1 cellular context compared by ENCODE assay signal in the genomic region with DNA sequence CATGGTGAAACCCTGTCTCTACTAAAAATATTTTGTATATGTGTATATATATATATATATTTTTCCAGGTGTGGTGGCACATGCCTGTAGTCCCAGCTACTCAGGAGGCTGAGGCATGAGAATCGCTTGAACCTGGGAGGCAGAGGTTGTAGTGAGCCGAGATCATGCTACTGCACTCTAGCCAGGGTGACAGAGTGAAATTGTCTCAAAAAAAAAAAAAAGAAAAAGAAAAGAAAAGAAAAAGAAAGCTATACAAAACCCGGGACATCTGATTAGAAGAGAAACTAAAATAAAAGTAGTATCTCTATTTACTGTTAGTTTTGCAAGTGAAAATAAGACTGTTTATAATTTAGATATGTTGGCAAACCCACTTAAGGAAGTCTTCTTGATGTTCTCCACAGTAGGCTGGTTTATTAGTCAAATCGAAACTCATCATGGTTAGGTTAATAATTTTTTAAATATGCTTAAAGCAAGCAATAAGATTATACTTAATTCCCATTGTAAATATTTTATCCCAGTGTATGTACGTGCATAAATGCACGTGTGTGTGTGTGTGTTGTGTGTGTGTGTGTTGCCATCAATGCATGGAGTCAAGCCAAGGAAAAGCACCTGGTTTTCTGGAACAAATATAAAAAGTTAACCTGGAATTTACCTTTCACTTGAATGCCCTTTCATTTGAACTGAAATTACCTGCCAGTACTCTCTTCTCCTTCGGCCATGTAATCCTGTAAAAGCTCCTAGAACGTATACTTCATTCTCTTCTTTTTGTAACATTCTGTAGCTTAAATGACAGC.
TF ChIP-seq lines count a peak whose summit lies in the region.

No MANE protein-coding gene starts in this region.

TF ChIP-seq in GM12878, 131 proteins besides CTCF, POLR2A, EP300 and RAD21 (continued from another document and continues in another):
- no peak for TF ChIP-seq TCF12 (IDR thresholded peaks at IDR 0.05; ENCODE audit: low read depth, low read length)
- no peak for TF ChIP-seq YY1 (IDR thresholded peaks at IDR 0.05; ENCODE audit: low read depth, low read length)
- TF ChIP-seq, protein P1, sequence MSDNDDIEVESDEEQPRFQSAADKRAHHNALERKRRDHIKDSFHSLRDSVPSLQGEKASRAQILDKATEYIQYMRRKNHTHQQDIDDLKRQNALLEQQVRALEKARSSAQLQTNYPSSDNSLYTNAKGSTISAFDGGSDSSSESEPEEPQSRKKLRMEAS (IDR thresholded peaks at IDR 0.05; ENCODE audit: low read depth, low read length) = no peak
- TF ChIP-seq, protein P2, sequence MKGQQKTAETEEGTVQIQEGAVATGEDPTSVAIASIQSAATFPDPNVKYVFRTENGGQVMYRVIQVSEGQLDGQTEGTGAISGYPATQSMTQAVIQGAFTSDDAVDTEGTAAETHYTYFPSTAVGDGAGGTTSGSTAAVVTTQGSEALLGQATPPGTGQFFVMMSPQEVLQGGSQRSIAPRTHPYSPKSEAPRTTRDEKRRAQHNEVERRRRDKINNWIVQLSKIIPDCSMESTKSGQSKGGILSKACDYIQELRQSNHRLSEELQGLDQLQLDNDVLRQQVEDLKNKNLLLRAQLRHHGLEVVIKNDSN (IDR thresholded peaks at IDR 0.05; ENCODE audit: borderline replicate concordance, extremely low read length, insufficient read depth, low read depth, low read length) = no peak
- TF ChIP-seq PAX8 (IDR thresholded peaks at IDR 0.05) = no peak
- TF ChIP-seq JUND (IDR thresholded peaks at IDR 0.05; ENCODE audit: low read depth, low read length) = peak; percentile 78
- no peak for TF ChIP-seq EED (IDR thresholded peaks at IDR 0.05; ENCODE audit: low read depth)
- TF ChIP-seq, protein P3, sequence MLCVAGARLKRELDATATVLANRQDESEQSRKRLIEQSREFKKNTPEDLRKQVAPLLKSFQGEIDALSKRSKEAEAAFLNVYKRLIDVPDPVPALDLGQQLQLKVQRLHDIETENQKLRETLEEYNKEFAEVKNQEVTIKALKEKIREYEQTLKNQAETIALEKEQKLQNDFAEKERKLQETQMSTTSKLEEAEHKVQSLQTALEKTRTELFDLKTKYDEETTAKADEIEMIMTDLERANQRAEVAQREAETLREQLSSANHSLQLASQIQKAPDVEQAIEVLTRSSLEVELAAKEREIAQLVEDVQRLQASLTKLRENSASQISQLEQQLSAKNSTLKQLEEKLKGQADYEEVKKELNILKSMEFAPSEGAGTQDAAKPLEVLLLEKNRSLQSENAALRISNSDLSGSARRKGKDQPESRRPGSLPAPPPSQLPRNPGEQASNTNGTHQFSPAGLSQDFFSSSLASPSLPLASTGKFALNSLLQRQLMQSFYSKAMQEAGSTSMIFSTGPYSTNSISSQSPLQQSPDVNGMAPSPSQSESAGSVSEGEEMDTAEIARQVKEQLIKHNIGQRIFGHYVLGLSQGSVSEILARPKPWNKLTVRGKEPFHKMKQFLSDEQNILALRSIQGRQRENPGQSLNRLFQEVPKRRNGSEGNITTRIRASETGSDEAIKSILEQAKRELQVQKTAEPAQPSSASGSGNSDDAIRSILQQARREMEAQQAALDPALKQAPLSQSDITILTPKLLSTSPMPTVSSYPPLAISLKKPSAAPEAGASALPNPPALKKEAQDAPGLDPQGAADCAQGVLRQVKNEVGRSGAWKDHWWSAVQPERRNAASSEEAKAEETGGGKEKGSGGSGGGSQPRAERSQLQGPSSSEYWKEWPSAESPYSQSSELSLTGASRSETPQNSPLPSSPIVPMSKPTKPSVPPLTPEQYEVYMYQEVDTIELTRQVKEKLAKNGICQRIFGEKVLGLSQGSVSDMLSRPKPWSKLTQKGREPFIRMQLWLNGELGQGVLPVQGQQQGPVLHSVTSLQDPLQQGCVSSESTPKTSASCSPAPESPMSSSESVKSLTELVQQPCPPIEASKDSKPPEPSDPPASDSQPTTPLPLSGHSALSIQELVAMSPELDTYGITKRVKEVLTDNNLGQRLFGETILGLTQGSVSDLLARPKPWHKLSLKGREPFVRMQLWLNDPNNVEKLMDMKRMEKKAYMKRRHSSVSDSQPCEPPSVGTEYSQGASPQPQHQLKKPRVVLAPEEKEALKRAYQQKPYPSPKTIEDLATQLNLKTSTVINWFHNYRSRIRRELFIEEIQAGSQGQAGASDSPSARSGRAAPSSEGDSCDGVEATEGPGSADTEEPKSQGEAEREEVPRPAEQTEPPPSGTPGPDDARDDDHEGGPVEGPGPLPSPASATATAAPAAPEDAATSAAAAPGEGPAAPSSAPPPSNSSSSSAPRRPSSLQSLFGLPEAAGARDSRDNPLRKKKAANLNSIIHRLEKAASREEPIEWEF (IDR thresholded peaks at IDR 0.05; ENCODE audit: insufficient replicate concordance, low read depth, low read length) = no peak
- peak; percentile 61; the same call in 1 of the 2 replicates for TF ChIP-seq IKZF1 (conservative IDR thresholded peaks at IDR 0.05)
- TF ChIP-seq, protein P4, sequence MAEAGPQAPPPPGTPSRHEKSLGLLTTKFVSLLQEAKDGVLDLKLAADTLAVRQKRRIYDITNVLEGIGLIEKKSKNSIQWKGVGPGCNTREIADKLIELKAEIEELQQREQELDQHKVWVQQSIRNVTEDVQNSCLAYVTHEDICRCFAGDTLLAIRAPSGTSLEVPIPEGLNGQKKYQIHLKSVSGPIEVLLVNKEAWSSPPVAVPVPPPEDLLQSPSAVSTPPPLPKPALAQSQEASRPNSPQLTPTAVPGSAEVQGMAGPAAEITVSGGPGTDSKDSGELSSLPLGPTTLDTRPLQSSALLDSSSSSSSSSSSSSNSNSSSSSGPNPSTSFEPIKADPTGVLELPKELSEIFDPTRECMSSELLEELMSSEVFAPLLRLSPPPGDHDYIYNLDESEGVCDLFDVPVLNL (IDR thresholded peaks at IDR 0.05; ENCODE audit: low read depth, low read length) = no peak
- TF ChIP-seq ZBED1 (IDR thresholded peaks at IDR 0.05; ENCODE audit: borderline replicate concordance) = no peak
- TF ChIP-seq HCFC1 (IDR thresholded peaks at IDR 0.05; ENCODE audit: low read length) = no peak
- TF ChIP-seq LARP7 (IDR thresholded peaks at IDR 0.05) = no peak
- no peak for TF ChIP-seq HDAC6 (IDR thresholded peaks at IDR 0.05; ENCODE audit: unreplicated experiment)
- TF ChIP-seq POLR2AphosphoS2 (IDR thresholded peaks at IDR 0.05; ENCODE audit: low read depth, low read length) = no peak
- TF ChIP-seq ZSCAN29 (IDR thresholded peaks at IDR 0.05) = no peak
- TF ChIP-seq, protein P5, sequence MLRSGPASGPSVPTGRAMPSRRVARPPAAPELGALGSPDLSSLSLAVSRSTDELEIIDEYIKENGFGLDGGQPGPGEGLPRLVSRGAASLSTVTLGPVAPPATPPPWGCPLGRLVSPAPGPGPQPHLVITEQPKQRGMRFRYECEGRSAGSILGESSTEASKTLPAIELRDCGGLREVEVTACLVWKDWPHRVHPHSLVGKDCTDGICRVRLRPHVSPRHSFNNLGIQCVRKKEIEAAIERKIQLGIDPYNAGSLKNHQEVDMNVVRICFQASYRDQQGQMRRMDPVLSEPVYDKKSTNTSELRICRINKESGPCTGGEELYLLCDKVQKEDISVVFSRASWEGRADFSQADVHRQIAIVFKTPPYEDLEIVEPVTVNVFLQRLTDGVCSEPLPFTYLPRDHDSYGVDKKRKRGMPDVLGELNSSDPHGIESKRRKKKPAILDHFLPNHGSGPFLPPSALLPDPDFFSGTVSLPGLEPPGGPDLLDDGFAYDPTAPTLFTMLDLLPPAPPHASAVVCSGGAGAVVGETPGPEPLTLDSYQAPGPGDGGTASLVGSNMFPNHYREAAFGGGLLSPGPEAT (IDR thresholded peaks at IDR 0.05; ENCODE audit: low read depth) = peak; percentile 56; the same call in 1 of the 2 replicates
- no peak for TF ChIP-seq SRF (IDR thresholded peaks at IDR 0.05; ENCODE audit: low read depth in 2 of 2, low read length in 2 of 2)
- no peak for TF ChIP-seq RFX5 (IDR thresholded peaks at IDR 0.05; ENCODE audit: low read depth, low read length)
- TF ChIP-seq CREM (IDR thresholded peaks at IDR 0.05; ENCODE audit: low read depth) = 0 out of 2 replicates have a peak, but pooled peaks have one; percentile 18
- TF ChIP-seq TCF7 (IDR thresholded peaks at IDR 0.05; ENCODE audit: borderline replicate concordance) = 0 out of 2 replicates have a peak, but pooled peaks have one; percentile 39
- TF ChIP-seq, protein P6, sequence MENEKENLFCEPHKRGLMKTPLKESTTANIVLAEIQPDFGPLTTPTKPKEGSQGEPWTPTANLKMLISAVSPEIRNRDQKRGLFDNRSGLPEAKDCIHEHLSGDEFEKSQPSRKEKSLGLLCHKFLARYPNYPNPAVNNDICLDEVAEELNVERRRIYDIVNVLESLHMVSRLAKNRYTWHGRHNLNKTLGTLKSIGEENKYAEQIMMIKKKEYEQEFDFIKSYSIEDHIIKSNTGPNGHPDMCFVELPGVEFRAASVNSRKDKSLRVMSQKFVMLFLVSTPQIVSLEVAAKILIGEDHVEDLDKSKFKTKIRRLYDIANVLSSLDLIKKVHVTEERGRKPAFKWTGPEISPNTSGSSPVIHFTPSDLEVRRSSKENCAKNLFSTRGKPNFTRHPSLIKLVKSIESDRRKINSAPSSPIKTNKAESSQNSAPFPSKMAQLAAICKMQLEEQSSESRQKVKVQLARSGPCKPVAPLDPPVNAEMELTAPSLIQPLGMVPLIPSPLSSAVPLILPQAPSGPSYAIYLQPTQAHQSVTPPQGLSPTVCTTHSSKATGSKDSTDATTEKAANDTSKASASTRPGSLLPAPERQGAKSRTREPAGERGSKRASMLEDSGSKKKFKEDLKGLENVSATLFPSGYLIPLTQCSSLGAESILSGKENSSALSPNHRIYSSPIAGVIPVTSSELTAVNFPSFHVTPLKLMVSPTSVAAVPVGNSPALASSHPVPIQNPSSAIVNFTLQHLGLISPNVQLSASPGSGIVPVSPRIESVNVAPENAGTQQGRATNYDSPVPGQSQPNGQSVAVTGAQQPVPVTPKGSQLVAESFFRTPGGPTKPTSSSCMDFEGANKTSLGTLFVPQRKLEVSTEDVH (IDR thresholded peaks at IDR 0.05; ENCODE audit: low read depth, partially characterized antibody) = no peak
- no peak for TF ChIP-seq NR2C2 (IDR thresholded peaks at IDR 0.05; ENCODE audit: borderline replicate concordance, control insufficient read depth, insufficient read length, low read depth)
- TF ChIP-seq BCL11A (IDR thresholded peaks at IDR 0.05; ENCODE audit: low read depth, low read length) = no peak
- no peak for TF ChIP-seq STAT1 (conservative IDR thresholded peaks at IDR 0.05)
- TF ChIP-seq, protein P7, sequence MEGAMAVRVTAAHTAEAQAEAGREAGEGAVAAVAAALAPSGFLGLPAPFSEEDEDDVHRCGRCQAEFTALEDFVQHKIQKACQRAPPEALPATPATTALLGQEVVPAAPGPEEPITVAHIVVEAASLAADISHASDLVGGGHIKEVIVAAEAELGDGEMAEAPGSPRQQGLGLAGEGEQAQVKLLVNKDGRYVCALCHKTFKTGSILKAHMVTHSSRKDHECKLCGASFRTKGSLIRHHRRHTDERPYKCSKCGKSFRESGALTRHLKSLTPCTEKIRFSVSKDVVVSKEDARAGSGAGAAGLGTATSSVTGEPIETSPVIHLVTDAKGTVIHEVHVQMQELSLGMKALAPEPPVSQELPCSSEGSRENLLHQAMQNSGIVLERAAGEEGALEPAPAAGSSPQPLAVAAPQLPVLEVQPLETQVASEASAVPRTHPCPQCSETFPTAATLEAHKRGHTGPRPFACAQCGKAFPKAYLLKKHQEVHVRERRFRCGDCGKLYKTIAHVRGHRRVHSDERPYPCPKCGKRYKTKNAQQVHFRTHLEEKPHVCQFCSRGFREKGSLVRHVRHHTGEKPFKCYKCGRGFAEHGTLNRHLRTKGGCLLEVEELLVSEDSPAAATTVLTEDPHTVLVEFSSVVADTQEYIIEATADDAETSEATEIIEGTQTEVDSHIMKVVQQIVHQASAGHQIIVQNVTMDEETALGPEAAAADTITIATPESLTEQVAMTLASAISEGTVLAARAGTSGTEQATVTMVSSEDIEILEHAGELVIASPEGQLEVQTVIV (IDR thresholded peaks at IDR 0.05; ENCODE audit: borderline replicate concordance, partially characterized antibody) = no peak
- TF ChIP-seq, protein P8, sequence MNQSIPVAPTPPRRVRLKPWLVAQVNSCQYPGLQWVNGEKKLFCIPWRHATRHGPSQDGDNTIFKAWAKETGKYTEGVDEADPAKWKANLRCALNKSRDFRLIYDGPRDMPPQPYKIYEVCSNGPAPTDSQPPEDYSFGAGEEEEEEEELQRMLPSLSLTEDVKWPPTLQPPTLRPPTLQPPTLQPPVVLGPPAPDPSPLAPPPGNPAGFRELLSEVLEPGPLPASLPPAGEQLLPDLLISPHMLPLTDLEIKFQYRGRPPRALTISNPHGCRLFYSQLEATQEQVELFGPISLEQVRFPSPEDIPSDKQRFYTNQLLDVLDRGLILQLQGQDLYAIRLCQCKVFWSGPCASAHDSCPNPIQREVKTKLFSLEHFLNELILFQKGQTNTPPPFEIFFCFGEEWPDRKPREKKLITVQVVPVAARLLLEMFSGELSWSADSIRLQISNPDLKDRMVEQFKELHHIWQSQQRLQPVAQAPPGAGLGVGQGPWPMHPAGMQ (IDR thresholded peaks at IDR 0.05; ENCODE audit: borderline replicate concordance) = no peak
- peak; percentile 24 for TF ChIP-seq MEF2B (IDR thresholded peaks at IDR 0.05; ENCODE audit: partially characterized antibody, poor library complexity, severe bottlenecking)
- TF ChIP-seq SREBF2 (IDR thresholded peaks at IDR 0.05; ENCODE audit: low read length) = no peak
- no peak; the same call in 1 of the 2 replicates for TF ChIP-seq NR2F1 (conservative IDR thresholded peaks at IDR 0.05)
- TF ChIP-seq SMC3 (IDR thresholded peaks at IDR 0.05; ENCODE audit: borderline replicate concordance, low read length) = no peak
- no peak for TF ChIP-seq SIN3A (IDR thresholded peaks at IDR 0.05; ENCODE audit: low read depth, low read length)
- TF ChIP-seq, protein P9, sequence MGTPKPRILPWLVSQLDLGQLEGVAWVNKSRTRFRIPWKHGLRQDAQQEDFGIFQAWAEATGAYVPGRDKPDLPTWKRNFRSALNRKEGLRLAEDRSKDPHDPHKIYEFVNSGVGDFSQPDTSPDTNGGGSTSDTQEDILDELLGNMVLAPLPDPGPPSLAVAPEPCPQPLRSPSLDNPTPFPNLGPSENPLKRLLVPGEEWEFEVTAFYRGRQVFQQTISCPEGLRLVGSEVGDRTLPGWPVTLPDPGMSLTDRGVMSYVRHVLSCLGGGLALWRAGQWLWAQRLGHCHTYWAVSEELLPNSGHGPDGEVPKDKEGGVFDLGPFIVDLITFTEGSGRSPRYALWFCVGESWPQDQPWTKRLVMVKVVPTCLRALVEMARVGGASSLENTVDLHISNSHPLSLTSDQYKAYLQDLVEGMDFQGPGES (IDR thresholded peaks at IDR 0.05) = no peak
- TF ChIP-seq, protein P10, sequence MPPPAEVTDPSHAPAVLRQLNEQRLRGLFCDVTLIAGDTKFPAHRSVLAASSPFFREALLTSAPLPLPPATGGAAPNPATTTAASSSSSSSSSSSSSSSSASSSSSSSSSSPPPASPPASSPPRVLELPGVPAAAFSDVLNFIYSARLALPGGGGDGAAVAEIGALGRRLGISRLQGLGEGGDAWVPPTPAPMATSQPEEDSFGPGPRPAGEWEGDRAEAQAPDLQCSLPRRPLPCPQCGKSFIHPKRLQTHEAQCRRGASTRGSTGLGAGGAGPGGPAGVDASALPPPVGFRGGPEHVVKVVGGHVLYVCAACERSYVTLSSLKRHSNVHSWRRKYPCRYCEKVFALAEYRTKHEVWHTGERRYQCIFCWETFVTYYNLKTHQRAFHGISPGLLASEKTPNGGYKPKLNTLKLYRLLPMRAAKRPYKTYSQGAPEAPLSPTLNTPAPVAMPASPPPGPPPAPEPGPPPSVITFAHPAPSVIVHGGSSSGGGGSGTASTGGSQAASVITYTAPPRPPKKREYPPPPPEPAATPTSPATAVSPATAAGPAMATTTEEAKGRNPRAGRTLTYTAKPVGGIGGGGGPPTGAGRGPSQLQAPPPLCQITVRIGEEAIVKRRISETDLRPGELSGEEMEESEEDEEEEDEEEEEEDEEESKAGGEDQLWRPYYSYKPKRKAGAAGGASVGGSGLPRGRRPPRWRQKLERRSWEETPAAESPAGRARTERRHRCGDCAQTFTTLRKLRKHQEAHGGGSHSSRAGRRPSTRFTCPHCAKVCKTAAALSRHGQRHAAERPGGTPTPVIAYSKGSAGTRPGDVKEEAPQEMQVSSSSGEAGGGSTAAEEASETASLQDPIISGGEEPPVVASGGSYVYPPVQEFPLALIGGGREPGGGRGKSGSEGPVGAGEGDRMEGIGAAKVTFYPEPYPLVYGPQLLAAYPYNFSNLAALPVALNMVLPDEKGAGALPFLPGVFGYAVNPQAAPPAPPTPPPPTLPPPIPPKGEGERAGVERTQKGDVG (CRISPR knock-in tag; IDR thresholded peaks at IDR 0.05) = no peak
